In genomic region chr20:9600562-9600961, GRCh38 we compare ENCODE assay signal across 13 cellular contexts.
A peak's percentile ranks its signal among the peaks of the same experiment; 100 is the strongest.
DNase-seq lines count a peak whose midpoint lies in the region; ATAC-seq and TF ChIP-seq lines count a peak whose summit lies in the region.
"Had no signal": no experiment of that assay in that cellular context is flagged by ENCODE, and none has a peak within 500 bp of the region (broad histone marks: within the 10 kb centered on the region; RNA-seq: fewer than 3 reads in every experiment).

No MANE protein-coding gene starts in this region.

- H3K9me3 Mint-ChIP-seq in progenitor cell of endocrine pancreas (ENCODE audit: low read depth), result peaks cover 4% of the 10 kb centered on the region
- H3K9me3 Mint-ChIP-seq: HFFc6 had no signal

- H3K9ac ChIP-seq in NT2/D1 (ENCODE audit: insufficient read length, low read depth), result no peak overlapping the region
- H3K9ac ChIP-seq: BLaER1 treated with 17β-estradiol and CSF1 and Interleukin-3, amounts not matched to agents 10 nM and 100 nM had no signal

- DNase-seq in HuH-7 (ENCODE audit: low spot score) (peak; percentile 40), NT2/D1 (ENCODE audit: low read depth, low spot score) (peak; percentile 16), mucosa of gallbladder (ENCODE audit: low spot score) (peak; percentile 24), progenitor cell of endocrine pancreas (ENCODE audit: low spot score, unreplicated experiment) (no peak), NCI-H526 (lab: John Stamatoyannopoulos, UW) (no peak), NCI-H1092 treated with DMSO at 0.1 percent for 48 hours (lab: John Stamatoyannopoulos, UW) (no peak)
- DNase-seq: ACHN; CD4-positive, CD25-positive, alpha-beta regulatory T cell; DMS 273 treated with DMSO at 0.1 percent for 48 hours; HCEC 1CT; HFFc6 had no signal

- H3K4me3 Mint-ChIP-seq in progenitor cell of endocrine pancreas (ENCODE audit: low read depth), result no peak overlapping the region
- H3K4me3 Mint-ChIP-seq: CD4-positive, CD25-positive, alpha-beta regulatory T cell; HFFc6 had no signal

- no peaks in the 10 kb centered on the region for H3K27me3 Mint-ChIP-seq in progenitor cell of endocrine pancreas
- H3K27me3 Mint-ChIP-seq: CD4-positive, CD25-positive, alpha-beta regulatory T cell had no signal

- H3K27me3 ChIP-seq in NT2/D1 (ENCODE audit: insufficient read depth, insufficient read length), result no peaks in the 10 kb centered on the region
- H3K27me3 ChIP-seq: BLaER1 treated with 17β-estradiol and CSF1 and Interleukin-3, amounts not matched to agents 10 nM and 100 nM had no signal

- no peaks in the 10 kb centered on the region for H3K4me1 ChIP-seq in NT2/D1 (ENCODE audit: insufficient read depth, insufficient read length)

- no peaks in the 10 kb centered on the region for H3K36me3 ChIP-seq in NT2/D1 (ENCODE audit: insufficient read depth, insufficient read length, low read length)
- H3K36me3 ChIP-seq: BLaER1 treated with 17β-estradiol and CSF1 and Interleukin-3, amounts not matched to agents 10 nM and 100 nM had no signal

- ATAC-seq in HG03025 (IDR thresholded peaks at IDR 0.05; ENCODE audit: low FRiP score, unreplicated experiment), result no peak

- peak overlapping the region; percentile 30 for H3K27ac Mint-ChIP-seq in progenitor cell of endocrine pancreas
- H3K27ac Mint-ChIP-seq: CD4-positive, CD25-positive, alpha-beta regulatory T cell; HFFc6 had no signal

- peaks cover 6% of the 10 kb centered on the region for H3K36me3 Mint-ChIP-seq in progenitor cell of endocrine pancreas (ENCODE audit: insufficient read depth)
- H3K36me3 Mint-ChIP-seq: CD4-positive, CD25-positive, alpha-beta regulatory T cell had no signal

- peaks cover 8% of the 10 kb centered on the region; the same call in 1 of the 2 replicates for H3K9me3 ChIP-seq in NT2/D1 (ENCODE audit: insufficient read depth, low read length)

- no peak for TF ChIP-seq CTCF in progenitor cell of endocrine pancreas (IDR thresholded peaks at IDR 0.05; ENCODE audit: unreplicated experiment)

- H3K4me1 Mint-ChIP-seq in progenitor cell of endocrine pancreas (ENCODE audit: low read depth), result peaks cover 22% of the 10 kb centered on the region
- H3K4me1 Mint-ChIP-seq: CD4-positive, CD25-positive, alpha-beta regulatory T cell had no signal

- no peak overlapping the region for H3K4me3 ChIP-seq in NT2/D1 (ENCODE audit: insufficient read length, low read depth)
- H3K4me3 ChIP-seq: BLaER1 treated with 17β-estradiol and CSF1 and Interleukin-3, amounts not matched to agents 10 nM and 100 nM had no signal

Comparison
In these comparisons a context has a peak if more than half of its experiments do, and no peak if none do; other contexts are left out.
1. DNase-seq: peak in HuH-7 (single experiment), NT2/D1 (single experiment) and mucosa of gallbladder (single experiment); none in progenitor cell of endocrine pancreas (single experiment), NCI-H526 (0 of 2) and NCI-H1092 treated with DMSO at 0.1 percent for 48 hours (single experiment).